Comparison of ENCODE assay signal across 1 cellular context in the genomic region with DNA sequence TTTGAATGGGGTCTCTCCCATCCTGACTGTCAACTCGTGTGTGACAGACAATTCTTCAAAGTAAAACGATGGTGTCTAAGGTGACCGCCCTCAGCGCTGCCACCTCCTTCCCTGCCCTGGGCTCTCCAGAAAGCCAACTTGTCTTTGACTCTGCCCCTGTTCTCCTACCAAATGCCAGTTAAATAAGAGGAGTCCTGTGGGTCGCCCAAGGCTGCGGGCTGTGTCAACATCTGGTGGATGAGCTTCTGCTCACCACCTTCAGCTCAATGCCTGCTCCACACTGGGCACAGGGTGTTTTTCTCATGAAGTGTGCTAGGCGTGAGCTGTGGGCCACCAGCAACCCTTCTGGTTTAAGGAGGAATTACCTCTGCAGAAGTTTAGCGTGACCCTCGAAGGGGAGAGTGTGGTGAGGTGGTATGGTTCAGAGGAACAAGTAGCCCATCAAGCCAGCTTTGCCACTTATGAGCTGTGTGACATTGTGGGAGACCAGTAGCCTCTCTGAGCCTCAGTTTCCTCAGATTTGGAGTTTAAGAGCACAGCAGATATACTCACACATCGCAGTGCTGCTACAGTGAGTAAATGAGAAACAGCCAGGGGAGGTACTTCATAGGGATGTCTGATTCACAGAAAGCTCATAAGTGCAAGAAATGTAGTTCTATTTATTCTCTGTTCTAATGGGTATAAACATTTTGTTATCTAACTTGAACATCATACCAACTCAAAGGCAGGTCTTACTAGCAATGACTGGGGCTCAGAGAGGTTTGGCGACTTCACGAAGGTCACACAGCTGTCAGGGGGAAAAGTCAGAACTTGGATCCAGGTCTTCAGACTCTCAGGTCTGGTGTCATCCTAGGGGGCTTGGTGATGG.
TF ChIP-seq lines count a peak whose summit lies in the region.

No MANE protein-coding gene starts in this region.

TF ChIP-seq in HepG2, 621 proteins besides CTCF, POLR2A, EP300 and RAD21 (continued from another document and continues in another):
- TF ChIP-seq CEBPG (CRISPR knock-in tag; IDR thresholded peaks at IDR 0.05), result 0 out of 2 replicates have a peak, but pooled peaks have one; percentile 1
- TF ChIP-seq FOXK1 (CRISPR knock-in tag; IDR thresholded peaks at IDR 0.05; ENCODE audit: borderline replicate concordance, low read depth), result 0 out of 2 replicates have a peak, but pooled peaks have one; percentile 34
- TF ChIP-seq TOPORS (CRISPR knock-in tag; IDR thresholded peaks at IDR 0.05), result peak; percentile 80; the same call in 1 of the 2 replicates
- no peak for TF ChIP-seq FOXK2 (IDR thresholded peaks at IDR 0.05)
- TF ChIP-seq ZNF703 (CRISPR knock-in tag; IDR thresholded peaks at IDR 0.05; ENCODE audit: borderline replicate concordance), result 0 out of 2 replicates have a peak, but pooled peaks have one; percentile 32
- peak; percentile 53; the same call in 1 of the 2 replicates for TF ChIP-seq ZNF30 (CRISPR knock-in tag; IDR thresholded peaks at IDR 0.05)
- peak; percentile 42 for TF ChIP-seq SRSF1 (optimal IDR thresholded peaks at IDR 0.05; ENCODE audit: low read depth, low read length)
- peak; percentile 97 for TF ChIP-seq ZC3H13 (CRISPR knock-in tag; IDR thresholded peaks at IDR 0.05)
- TF ChIP-seq MIXL1 (CRISPR knock-in tag; IDR thresholded peaks at IDR 0.05), result 0 out of 2 replicates have a peak, but pooled peaks have one; percentile 5
- TF ChIP-seq NKX3-1 (CRISPR knock-in tag; IDR thresholded peaks at IDR 0.05), result 0 out of 2 replicates have a peak, but pooled peaks have one; percentile 16
- peak; percentile 61; the same call in 1 of the 2 replicates for TF ChIP-seq JDP2 (CRISPR knock-in tag; IDR thresholded peaks at IDR 0.05; ENCODE audit: borderline replicate concordance)
- TF ChIP-seq ELF1 (CRISPR knock-in tag; IDR thresholded peaks at IDR 0.05), result 0 out of 2 replicates have a peak, but pooled peaks have one; percentile 15
- TF ChIP-seq, protein P1, sequence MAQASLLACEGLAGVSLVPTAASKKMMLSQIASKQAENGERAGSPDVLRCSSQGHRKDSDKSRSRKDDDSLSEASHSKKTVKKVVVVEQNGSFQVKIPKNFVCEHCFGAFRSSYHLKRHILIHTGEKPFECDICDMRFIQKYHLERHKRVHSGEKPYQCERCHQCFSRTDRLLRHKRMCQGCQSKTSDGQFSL (CRISPR knock-in tag; IDR thresholded peaks at IDR 0.05), result no peak; the same call in 1 of the 2 replicates
- TF ChIP-seq RFX5 (IDR thresholded peaks at IDR 0.05; ENCODE audit: low read depth, low read length), result no peak
- TF ChIP-seq, protein P2, sequence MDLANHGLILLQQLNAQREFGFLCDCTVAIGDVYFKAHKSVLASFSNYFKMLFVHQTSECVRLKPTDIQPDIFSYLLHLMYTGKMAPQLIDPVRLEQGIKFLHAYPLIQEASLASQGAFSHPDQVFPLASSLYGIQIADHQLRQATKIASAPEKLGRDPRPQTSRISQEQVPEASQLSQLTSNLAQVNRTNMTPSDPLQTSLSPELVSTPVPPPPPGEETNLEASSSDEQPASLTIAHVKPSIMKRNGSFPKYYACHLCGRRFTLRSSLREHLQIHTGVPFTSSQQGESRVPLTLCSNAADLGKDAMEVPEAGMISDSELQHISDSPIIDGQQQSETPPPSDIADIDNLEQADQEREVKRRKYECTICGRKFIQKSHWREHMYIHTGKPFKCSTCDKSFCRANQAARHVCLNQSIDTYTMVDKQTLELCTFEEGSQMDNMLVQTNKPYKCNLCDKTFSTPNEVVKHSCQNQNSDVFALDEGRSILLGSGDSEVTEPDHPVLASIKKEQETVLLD (CRISPR knock-in tag; IDR thresholded peaks at IDR 0.05; ENCODE audit: low read depth), result peak; percentile 53; the same call in 1 of the 2 replicates
- TF ChIP-seq, protein P3, sequence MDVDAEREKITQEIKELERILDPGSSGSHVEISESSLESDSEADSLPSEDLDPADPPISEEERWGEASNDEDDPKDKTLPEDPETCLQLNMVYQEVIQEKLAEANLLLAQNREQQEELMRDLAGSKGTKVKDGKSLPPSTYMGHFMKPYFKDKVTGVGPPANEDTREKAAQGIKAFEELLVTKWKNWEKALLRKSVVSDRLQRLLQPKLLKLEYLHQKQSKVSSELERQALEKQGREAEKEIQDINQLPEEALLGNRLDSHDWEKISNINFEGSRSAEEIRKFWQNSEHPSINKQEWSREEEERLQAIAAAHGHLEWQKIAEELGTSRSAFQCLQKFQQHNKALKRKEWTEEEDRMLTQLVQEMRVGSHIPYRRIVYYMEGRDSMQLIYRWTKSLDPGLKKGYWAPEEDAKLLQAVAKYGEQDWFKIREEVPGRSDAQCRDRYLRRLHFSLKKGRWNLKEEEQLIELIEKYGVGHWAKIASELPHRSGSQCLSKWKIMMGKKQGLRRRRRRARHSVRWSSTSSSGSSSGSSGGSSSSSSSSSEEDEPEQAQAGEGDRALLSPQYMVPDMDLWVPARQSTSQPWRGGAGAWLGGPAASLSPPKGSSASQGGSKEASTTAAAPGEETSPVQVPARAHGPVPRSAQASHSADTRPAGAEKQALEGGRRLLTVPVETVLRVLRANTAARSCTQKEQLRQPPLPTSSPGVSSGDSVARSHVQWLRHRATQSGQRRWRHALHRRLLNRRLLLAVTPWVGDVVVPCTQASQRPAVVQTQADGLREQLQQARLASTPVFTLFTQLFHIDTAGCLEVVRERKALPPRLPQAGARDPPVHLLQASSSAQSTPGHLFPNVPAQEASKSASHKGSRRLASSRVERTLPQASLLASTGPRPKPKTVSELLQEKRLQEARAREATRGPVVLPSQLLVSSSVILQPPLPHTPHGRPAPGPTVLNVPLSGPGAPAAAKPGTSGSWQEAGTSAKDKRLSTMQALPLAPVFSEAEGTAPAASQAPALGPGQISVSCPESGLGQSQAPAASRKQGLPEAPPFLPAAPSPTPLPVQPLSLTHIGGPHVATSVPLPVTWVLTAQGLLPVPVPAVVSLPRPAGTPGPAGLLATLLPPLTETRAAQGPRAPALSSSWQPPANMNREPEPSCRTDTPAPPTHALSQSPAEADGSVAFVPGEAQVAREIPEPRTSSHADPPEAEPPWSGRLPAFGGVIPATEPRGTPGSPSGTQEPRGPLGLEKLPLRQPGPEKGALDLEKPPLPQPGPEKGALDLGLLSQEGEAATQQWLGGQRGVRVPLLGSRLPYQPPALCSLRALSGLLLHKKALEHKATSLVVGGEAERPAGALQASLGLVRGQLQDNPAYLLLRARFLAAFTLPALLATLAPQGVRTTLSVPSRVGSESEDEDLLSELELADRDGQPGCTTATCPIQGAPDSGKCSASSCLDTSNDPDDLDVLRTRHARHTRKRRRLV (CRISPR knock-in tag; IDR thresholded peaks at IDR 0.05), result peak; percentile 58; the same call in 1 of the 2 replicates
- peak; percentile 10; the same call in 1 of the 2 replicates for TF ChIP-seq NR2C2 (CRISPR knock-in tag; IDR thresholded peaks at IDR 0.05; ENCODE audit: borderline replicate concordance)
- TF ChIP-seq ZBTB3 (CRISPR knock-in tag; IDR thresholded peaks at IDR 0.05; ENCODE audit: borderline replicate concordance, low read depth), result no peak
- peak; percentile 70; the same call in 1 of the 2 replicates for TF ChIP-seq POLR2AphosphoS2 (IDR thresholded peaks at IDR 0.05; ENCODE audit: low read depth, low read length)
- no peak for TF ChIP-seq ZSCAN12 (CRISPR knock-in tag; IDR thresholded peaks at IDR 0.05)
- TF ChIP-seq NFATC3 (CRISPR knock-in tag; IDR thresholded peaks at IDR 0.05), result no peak
- TF ChIP-seq ELF3 (CRISPR knock-in tag; IDR thresholded peaks at IDR 0.05), result peak; percentile 25; the same call in 1 of the 2 replicates
- TF ChIP-seq, protein P4, sequence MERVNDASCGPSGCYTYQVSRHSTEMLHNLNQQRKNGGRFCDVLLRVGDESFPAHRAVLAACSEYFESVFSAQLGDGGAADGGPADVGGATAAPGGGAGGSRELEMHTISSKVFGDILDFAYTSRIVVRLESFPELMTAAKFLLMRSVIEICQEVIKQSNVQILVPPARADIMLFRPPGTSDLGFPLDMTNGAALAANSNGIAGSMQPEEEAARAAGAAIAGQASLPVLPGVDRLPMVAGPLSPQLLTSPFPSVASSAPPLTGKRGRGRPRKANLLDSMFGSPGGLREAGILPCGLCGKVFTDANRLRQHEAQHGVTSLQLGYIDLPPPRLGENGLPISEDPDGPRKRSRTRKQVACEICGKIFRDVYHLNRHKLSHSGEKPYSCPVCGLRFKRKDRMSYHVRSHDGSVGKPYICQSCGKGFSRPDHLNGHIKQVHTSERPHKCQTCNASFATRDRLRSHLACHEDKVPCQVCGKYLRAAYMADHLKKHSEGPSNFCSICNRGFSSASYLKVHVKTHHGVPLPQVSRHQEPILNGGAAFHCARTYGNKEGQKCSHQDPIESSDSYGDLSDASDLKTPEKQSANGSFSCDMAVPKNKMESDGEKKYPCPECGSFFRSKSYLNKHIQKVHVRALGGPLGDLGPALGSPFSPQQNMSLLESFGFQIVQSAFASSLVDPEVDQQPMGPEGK (CRISPR knock-in tag; IDR thresholded peaks at IDR 0.05), result peak; percentile 11; the same call in 1 of the 2 replicates
- TF ChIP-seq NFIC (IDR thresholded peaks at IDR 0.05; ENCODE audit: low read length), result peak; percentile 32; the same call in 1 of the 2 replicates
- TF ChIP-seq, protein P5, sequence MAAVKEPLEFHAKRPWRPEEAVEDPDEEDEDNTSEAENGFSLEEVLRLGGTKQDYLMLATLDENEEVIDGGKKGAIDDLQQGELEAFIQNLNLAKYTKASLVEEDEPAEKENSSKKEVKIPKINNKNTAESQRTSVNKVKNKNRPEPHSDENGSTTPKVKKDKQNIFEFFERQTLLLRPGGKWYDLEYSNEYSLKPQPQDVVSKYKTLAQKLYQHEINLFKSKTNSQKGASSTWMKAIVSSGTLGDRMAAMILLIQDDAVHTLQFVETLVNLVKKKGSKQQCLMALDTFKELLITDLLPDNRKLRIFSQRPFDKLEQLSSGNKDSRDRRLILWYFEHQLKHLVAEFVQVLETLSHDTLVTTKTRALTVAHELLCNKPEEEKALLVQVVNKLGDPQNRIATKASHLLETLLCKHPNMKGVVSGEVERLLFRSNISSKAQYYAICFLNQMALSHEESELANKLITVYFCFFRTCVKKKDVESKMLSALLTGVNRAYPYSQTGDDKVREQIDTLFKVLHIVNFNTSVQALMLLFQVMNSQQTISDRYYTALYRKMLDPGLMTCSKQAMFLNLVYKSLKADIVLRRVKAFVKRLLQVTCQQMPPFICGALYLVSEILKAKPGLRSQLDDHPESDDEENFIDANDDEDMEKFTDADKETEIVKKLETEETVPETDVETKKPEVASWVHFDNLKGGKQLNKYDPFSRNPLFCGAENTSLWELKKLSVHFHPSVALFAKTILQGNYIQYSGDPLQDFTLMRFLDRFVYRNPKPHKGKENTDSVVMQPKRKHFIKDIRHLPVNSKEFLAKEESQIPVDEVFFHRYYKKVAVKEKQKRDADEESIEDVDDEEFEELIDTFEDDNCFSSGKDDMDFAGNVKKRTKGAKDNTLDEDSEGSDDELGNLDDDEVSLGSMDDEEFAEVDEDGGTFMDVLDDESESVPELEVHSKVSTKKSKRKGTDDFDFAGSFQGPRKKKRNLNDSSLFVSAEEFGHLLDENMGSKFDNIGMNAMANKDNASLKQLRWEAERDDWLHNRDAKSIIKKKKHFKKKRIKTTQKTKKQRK (IDR thresholded peaks at IDR 0.05; ENCODE audit: low read length), result no peak
- 0 out of 2 replicates have a peak, but pooled peaks have one; percentile 28 for TF ChIP-seq ZNF724P (CRISPR knock-in tag; IDR thresholded peaks at IDR 0.05; ENCODE audit: borderline replicate concordance)
- TF ChIP-seq ZNF614 (CRISPR knock-in tag; IDR thresholded peaks at IDR 0.05; ENCODE audit: borderline replicate concordance), result 0 out of 2 replicates have a peak, but pooled peaks have one; percentile 37
- TF ChIP-seq, protein P6, sequence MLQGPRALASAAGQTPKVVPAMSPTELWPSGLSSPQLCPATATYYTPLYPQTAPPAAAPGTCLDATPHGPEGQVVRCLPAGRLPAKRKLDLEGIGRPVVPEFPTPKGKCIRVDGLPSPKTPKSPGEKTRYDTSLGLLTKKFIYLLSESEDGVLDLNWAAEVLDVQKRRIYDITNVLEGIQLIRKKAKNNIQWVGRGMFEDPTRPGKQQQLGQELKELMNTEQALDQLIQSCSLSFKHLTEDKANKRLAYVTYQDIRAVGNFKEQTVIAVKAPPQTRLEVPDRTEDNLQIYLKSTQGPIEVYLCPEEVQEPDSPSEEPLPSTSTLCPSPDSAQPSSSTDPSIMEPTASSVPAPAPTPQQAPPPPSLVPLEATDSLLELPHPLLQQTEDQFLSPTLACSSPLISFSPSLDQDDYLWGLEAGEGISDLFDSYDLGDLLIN (CRISPR knock-in tag; IDR thresholded peaks at IDR 0.05; ENCODE audit: borderline replicate concordance), result no peak
- TF ChIP-seq, protein P7, sequence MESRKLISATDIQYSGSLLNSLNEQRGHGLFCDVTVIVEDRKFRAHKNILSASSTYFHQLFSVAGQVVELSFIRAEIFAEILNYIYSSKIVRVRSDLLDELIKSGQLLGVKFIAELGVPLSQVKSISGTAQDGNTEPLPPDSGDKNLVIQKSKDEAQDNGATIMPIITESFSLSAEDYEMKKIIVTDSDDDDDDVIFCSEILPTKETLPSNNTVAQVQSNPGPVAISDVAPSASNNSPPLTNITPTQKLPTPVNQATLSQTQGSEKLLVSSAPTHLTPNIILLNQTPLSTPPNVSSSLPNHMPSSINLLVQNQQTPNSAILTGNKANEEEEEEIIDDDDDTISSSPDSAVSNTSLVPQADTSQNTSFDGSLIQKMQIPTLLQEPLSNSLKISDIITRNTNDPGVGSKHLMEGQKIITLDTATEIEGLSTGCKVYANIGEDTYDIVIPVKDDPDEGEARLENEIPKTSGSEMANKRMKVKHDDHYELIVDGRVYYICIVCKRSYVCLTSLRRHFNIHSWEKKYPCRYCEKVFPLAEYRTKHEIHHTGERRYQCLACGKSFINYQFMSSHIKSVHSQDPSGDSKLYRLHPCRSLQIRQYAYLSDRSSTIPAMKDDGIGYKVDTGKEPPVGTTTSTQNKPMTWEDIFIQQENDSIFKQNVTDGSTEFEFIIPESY (CRISPR knock-in tag; IDR thresholded peaks at IDR 0.05), result peak; percentile 20; the same call in 1 of the 2 replicates
